27 cellular contexts compared by ENCODE assay signal in the genomic region with DNA sequence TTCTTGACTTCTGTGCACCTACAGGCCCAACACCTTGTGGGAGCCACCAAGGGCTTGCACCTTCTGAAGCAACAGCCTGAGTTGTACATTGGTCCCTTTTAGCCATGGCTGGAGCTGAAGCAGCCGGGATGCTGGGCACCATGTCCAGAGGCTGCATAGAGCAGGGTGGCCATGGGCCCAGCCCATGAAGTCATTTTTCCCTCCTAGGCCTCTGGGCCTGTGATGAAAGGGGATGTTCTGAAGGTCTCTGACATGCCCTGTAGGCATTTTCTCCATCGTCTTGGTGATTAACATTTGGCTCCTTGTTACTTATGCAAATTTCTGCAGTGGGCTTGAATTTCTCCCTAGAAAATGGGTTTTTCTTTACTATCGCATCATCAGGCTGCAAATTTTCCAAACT.
"Had no signal": no experiment of that assay in that cellular context is flagged by ENCODE, and none has a peak within 500 bp of the region (broad histone marks: within the 10 kb centered on the region; RNA-seq: fewer than 3 reads in every experiment).

No MANE protein-coding gene starts in this region.

- H3K27ac ChIP-seq: stomach, suprapubic skin, testis, thoracic aorta, thyroid gland, tibial artery, tibial nerve, transverse colon, upper lobe of left lung, upper lobe of right lung, uterus, vagina had no signal

- H3K4me1 ChIP-seq: stomach, suprapubic skin, testis, thyroid gland, tibial artery, tibial nerve, transverse colon, upper lobe of left lung, upper lobe of right lung, uterus, vagina had no signal

- DNase-seq: stimulated activated CD4-positive, alpha-beta T cell treated with anti-CD3 and anti-CD28 coated beads, Interleukin-2, amount 100 ng/mL, for 48 hours; stimulated activated CD4-positive, alpha-beta T cell treated with anti-CD3 and anti-CD28 coated beads, Interleukin-4, amount 100 ng/mL, for 1 hour; stimulated activated CD4-positive, alpha-beta T cell treated with anti-CD3 and anti-CD28 coated beads, Interleukin-4, amount 100 ng/mL, for 24 hours; stimulated activated CD4-positive, alpha-beta T cell treated with anti-CD3 and anti-CD28 coated beads, Interleukin-4, amount 100 ng/mL, for 4 hours; stimulated activated CD8-positive, alpha-beta memory T cell treated with anti-CD3 and anti-CD28 coated beads, Interleukin-4, amount 100 ng/mL, for 48 hours; stimulated activated naive B cell treated with anti-CD40 and anti-IgM and Interleukin-4, amounts not matched to agents 10 μg/mL and 1 μg/mL and 100 μg/mL, for 72 hours; stimulated activated naive CD4-positive, alpha-beta T cell; stimulated activated naive CD4-positive, alpha-beta T cell treated with Interleukin-2 at 50 U/mL for 16 hours; stimulated activated naive CD8-positive, alpha-beta T cell treated with anti-CD3 and anti-CD28 coated beads, Interleukin-15, amount 100 ng/mL, for 72 hours; stimulated activated naive CD8-positive, alpha-beta T cell treated with anti-CD3 and anti-CD28 coated beads, Interleukin-15, Interleukin-2, amounts not matched to agents 100 U/mL and 50 U/mL, for 24 hours; stomach; substantia nigra; testis; thyroid gland; tibial artery; transverse colon; trophoblast cell; upper lobe of left lung; upper lobe of right lung; uterus had no signal

- H3K9me3 ChIP-seq: testis, thyroid gland, uterus, vagina had no signal

- H3K4me3 ChIP-seq: stomach, suprapubic skin, testis, thoracic aorta, thyroid gland, tibial artery, tibial nerve, transverse colon, upper lobe of left lung, upper lobe of right lung, uterus, vagina had no signal

- H3K27me3 ChIP-seq: stomach, suprapubic skin, testis, thyroid gland, tibial artery, tibial nerve, transverse colon, upper lobe of left lung, upper lobe of right lung, uterus, vagina had no signal

- ATAC-seq: stimulated activated effector memory CD8-positive, alpha-beta T cell treated with anti-CD3 and anti-CD28 coated beads, Interleukin-12 subunit alpha, Interleukin-12 subunit beta, amount 100 ng/mL, for 72 hours; stimulated activated memory B cell treated with anti-CD40 and anti-IgM and Interleukin-4, amounts not matched to agents 10 μg/mL and 1 μg/mL and 100 μg/mL, for 72 hours; stimulated activated naive B cell treated with anti-CD40 and anti-IgM and Interleukin-4, amounts not matched to agents 10 μg/mL and 1 μg/mL and 100 μg/mL, for 72 hours; stimulated activated naive CD8-positive, alpha-beta T cell treated with anti-CD3 and anti-CD28 coated beads, Interleukin-15, amount 100 ng/mL, for 72 hours; stimulated activated naive CD8-positive, alpha-beta T cell treated with anti-CD3 and anti-CD28 coated beads, Interleukin-15, Interleukin-2, amounts not matched to agents 100 U/mL and 50 U/mL, for 24 hours; upper lobe of right lung had no signal

- FAIRE-seq: urothelium cell line had no signal

- H3K36me3 ChIP-seq: stomach, suprapubic skin, thoracic aorta, thyroid gland, tibial artery, tibial nerve, transverse colon, upper lobe of left lung, upper lobe of right lung, uterus, vagina had no signal
